ENCODE assay signal across 24 cellular contexts in the genomic region with DNA sequence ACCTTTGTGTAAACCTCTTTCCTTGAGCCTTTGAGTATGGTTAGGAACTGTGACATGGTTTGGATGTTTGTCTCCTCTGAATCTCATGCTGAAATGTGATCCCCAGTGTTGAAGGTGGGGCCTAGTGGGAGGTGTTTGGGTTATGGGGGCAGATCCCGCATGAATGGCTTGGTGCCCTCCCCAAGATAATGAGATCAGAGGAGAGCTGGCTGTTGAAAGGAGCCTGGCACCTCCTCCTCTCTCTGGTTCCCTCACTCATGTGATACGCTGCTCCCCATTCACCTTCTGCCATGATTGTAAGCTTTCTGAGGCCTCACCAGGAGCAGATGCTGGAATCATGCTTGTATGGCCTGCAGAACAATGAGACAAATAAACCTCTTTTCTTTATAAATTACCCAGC.
"Had no signal": no experiment of that assay in that cellular context is flagged by ENCODE, and none has a peak within 500 bp of the region (broad histone marks: within the 10 kb centered on the region; RNA-seq: fewer than 3 reads in every experiment).

No MANE protein-coding gene starts in this region.

- H3K36me3 Mint-ChIP-seq: activated naive CD4-positive, alpha-beta T cell treated with anti-CD3 and anti-CD28 coated beads, Interleukin-2, amount 10 ng/mL, durations not matched to agents 7 days and 5 days; activated naive CD8-positive, alpha-beta T cell treated with anti-CD3 and anti-CD28 coated beads, Interleukin-2, amount 10 ng/mL, durations not matched to agents 7 days and 5 days; mesothelial cell of epicardium had no signal

- H3K4me1 Mint-ChIP-seq: activated naive CD4-positive, alpha-beta T cell treated with anti-CD3 and anti-CD28 coated beads, Interleukin-2, amount 10 ng/mL, durations not matched to agents 7 days and 5 days; activated naive CD8-positive, alpha-beta T cell treated with anti-CD3 and anti-CD28 coated beads, Interleukin-2, amount 10 ng/mL, durations not matched to agents 7 days and 5 days; central memory CD8-positive, alpha-beta T cell had no signal

- H3K27ac ChIP-seq: spleen, tibial nerve, VCaP had no signal

- H3K9me3 ChIP-seq: tibial nerve had no signal

- DNase-seq: activated CD4-positive, alpha-beta T cell treated with anti-CD3 and anti-CD28 coated beads for 4 hours; activated CD4-positive, alpha-beta T cell treated with anti-CD3 and anti-CD28 coated beads, Interleukin-2, amount 50 U/mL, for 4 hours; activated CD8-positive, alpha-beta memory T cell treated with anti-CD3 and anti-CD28 coated beads for 24 hours; activated effector memory CD4-positive, alpha-beta T cell treated with anti-CD3 and anti-CD28 coated beads, Interleukin-2, amount 50 U/mL, for 16 hours; activated naive CD4-positive, alpha-beta T cell treated with anti-CD3 and anti-CD28 coated beads, Interleukin-2, amount 10 ng/mL, durations not matched to agents 7 days and 5 days; activated naive CD8-positive, alpha-beta T cell treated with anti-CD3 and anti-CD28 coated beads, Interleukin-2, amount 10 ng/mL, durations not matched to agents 7 days and 5 days; effector CD8-positive, alpha-beta T cell; naive thymus-derived CD8-positive, alpha-beta T cell; retina; spleen; stimulated activated naive CD4-positive, alpha-beta T cell treated with Interleukin-2 at 50 U/mL for 16 hours; SW 1271; T-helper 9 cell had no signal

- H3K27me3 ChIP-seq: spleen, tibial nerve had no signal

- ATAC-seq: naive thymus-derived CD8-positive, alpha-beta T cell had no signal

- H3K27me3 Mint-ChIP-seq: activated naive CD4-positive, alpha-beta T cell treated with anti-CD3 and anti-CD28 coated beads, Interleukin-2, amount 10 ng/mL, durations not matched to agents 7 days and 5 days; activated naive CD8-positive, alpha-beta T cell treated with anti-CD3 and anti-CD28 coated beads, Interleukin-2, amount 10 ng/mL, durations not matched to agents 7 days and 5 days; central memory CD8-positive, alpha-beta T cell; naive thymus-derived CD8-positive, alpha-beta T cell had no signal

- H3K36me3 ChIP-seq: spleen, tibial nerve had no signal

- H3K4me1 ChIP-seq: spleen, tibial nerve had no signal

- H3K4me3 ChIP-seq: spleen, tibial nerve had no signal

- FAIRE-seq: colon, endometrium, frontal cortex, TTC549 had no signal

- H3K27ac Mint-ChIP-seq: activated naive CD4-positive, alpha-beta T cell treated with anti-CD3 and anti-CD28 coated beads, Interleukin-2, amount 10 ng/mL, durations not matched to agents 7 days and 5 days; activated naive CD8-positive, alpha-beta T cell treated with anti-CD3 and anti-CD28 coated beads, Interleukin-2, amount 10 ng/mL, durations not matched to agents 7 days and 5 days; activated T-helper 1 cell treated with anti-CD3 and anti-CD28 coated beads, Interleukin-12 subunit alpha, Interleukin-12 subunit beta, Interleukin-2, Interleukin-4 antibody, amounts not matched to agents 30 ng/mL and 10 ng/mL and 1 ng/mL, durations not matched to agents 14 hours and 24 hours and 36 hours; mesothelial cell of epicardium; naive thymus-derived CD8-positive, alpha-beta T cell; progenitor cell of endocrine pancreas; T-helper 1 cell treated with Interleukin-12 subunit alpha and Interleukin-12 subunit beta and Interleukin-4 antibody, amounts not matched to agents 30 μg/mL and 1 μg/mL, for 36 hours had no signal

- H3K4me3 Mint-ChIP-seq: activated naive CD4-positive, alpha-beta T cell treated with anti-CD3 and anti-CD28 coated beads, Interleukin-2, amount 10 ng/mL, durations not matched to agents 7 days and 5 days; activated naive CD8-positive, alpha-beta T cell treated with anti-CD3 and anti-CD28 coated beads, Interleukin-2, amount 10 ng/mL, durations not matched to agents 7 days and 5 days; activated T-helper 1 cell treated with anti-CD3 and anti-CD28 coated beads, Interleukin-12 subunit alpha, Interleukin-12 subunit beta, Interleukin-2, Interleukin-4 antibody, amounts not matched to agents 30 ng/mL and 10 ng/mL and 1 ng/mL, durations not matched to agents 14 hours and 24 hours and 36 hours; central memory CD8-positive, alpha-beta T cell; mesothelial cell of epicardium; naive thymus-derived CD8-positive, alpha-beta T cell; T-helper 1 cell treated with Interleukin-12 subunit alpha and Interleukin-12 subunit beta and Interleukin-4 antibody, amounts not matched to agents 30 μg/mL and 1 μg/mL, for 36 hours had no signal
